In the genomic region with DNA sequence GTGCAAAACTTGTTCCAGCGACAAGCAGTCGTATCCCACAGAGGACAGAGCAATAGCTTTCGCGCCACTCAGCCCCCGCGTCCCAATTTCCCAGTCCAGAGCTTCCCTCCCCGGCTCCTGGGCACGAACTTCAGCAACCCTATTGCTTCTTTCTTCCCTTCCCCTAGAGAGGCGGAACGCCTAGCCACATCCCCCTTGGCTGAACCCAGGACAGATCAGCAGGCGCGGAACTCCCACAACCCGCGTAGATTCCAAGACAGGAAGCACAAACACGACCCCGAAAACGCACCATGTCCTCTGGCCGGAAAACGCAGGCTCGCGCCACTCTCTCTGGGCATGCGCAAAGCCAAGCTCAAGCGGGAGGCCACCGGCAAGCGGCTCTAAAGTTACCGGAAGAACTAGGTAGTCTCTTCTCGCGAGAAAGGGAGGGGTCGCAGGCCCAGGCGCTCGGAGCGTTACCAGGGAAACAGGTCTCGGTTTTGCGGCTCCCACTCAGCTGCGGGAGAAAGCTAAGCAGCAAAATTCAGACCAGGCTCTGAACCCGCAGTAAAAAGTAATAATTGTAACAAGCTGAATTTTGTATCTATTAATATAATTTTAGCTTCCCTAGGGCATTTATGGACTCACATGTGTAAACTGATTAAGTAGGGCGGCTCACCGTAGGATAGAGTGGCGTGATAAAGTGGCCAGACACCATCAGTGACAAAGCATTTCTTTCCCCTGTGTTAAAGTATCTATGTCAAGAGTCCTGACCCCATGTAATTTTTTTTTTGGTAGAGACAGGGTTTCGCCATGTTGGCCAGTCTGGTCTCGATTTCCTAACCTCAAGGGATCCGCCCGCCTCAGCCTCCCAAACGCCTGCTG, we compare ENCODE assay signal across 8 cellular contexts. TPM values are rescaled to one million over a fixed set of nuclear protein-coding genes. Genes with fewer than 3 reads are reported as not detected.
DNase-seq lines count a peak whose midpoint lies in the region; ATAC-seq lines count a peak whose summit lies in the region.

A gene (minus strand): TSS at position 323 of the 864 bp plus-strand sequence. CDS start 31 bp downstream, at position 292.

- DNase-seq in C1 segment of cervical spinal cord (lab: John Stamatoyannopoulos, UW) (peak; percentile 72 to 95 (median 92)), NCI-H748 treated with DMSO at 0.1 percent for 48 hours (lab: John Stamatoyannopoulos, UW) (peak; percentile 96), left lobe of liver (ENCODE audit: low spot score) (peak; percentile 95)
- peak; percentile 82 to 97 for DNase-seq in activated CD4-positive, alpha-beta T cell treated with anti-CD3 and anti-CD28 coated beads, Interleukin-2, amount 50 U/mL, for 24 hours (ENCODE audit: low read depth in 1 of 2, low spot score in 1 of 2)
- peak; percentile 92 for DNase-seq in stimulated activated CD4-positive, alpha-beta T cell treated with anti-CD3 and anti-CD28 coated beads, Interleukin-2, amount 100 ng/mL, for 4 hours (ENCODE audit: low read depth)

- peak within 1 kb of the TSS; percentile 96 for H3K4me3 Mint-ChIP-seq in dendritic cell treated with granulocyte-macrophage colony-stimulating factor and Interleukin-4, amounts not matched to agents 40 ng/mL and 50 ng/mL, for 4 days

- ATAC-seq in GM19372 (IDR thresholded peaks at IDR 0.05; ENCODE audit: low read depth, unreplicated experiment) (peak; percentile 96), HG03558 (IDR thresholded peaks at IDR 0.05; ENCODE audit: extremely low read depth, unreplicated experiment) (peak; percentile 93), left lobe of liver (peak; percentile 98)

- intact Hi-C loops in dendritic cell treated with granulocyte-macrophage colony-stimulating factor and Interleukin-4, amounts not matched to agents 40 ng/mL and 50 ng/mL, for 4 days (cut with micrococcal nuclease), result loop anchor here (2.0 kb wide), 3 partner anchors 135 to 463 kb away; a partner anchor contains a TSS

- H3K4me1 Mint-ChIP-seq in dendritic cell treated with granulocyte-macrophage colony-stimulating factor and Interleukin-4, amounts not matched to agents 40 ng/mL and 50 ng/mL, for 4 days (ENCODE audit: low read depth), result peaks cover 5% of the 10 kb centered on the region

- no peaks in the 10 kb centered on the region for H3K9me3 Mint-ChIP-seq in dendritic cell treated with granulocyte-macrophage colony-stimulating factor and Interleukin-4, amounts not matched to agents 40 ng/mL and 50 ng/mL, for 4 days

- peaks cover 40% of the 10 kb centered on the region for H3K36me3 Mint-ChIP-seq in dendritic cell treated with granulocyte-macrophage colony-stimulating factor and Interleukin-4, amounts not matched to agents 40 ng/mL and 50 ng/mL, for 4 days (ENCODE audit: low read depth)

- H3K27me3 Mint-ChIP-seq in dendritic cell treated with granulocyte-macrophage colony-stimulating factor and Interleukin-4, amounts not matched to agents 40 ng/mL and 50 ng/mL, for 4 days, result no peaks in the 10 kb centered on the region

- H3K27ac Mint-ChIP-seq in dendritic cell treated with granulocyte-macrophage colony-stimulating factor and Interleukin-4, amounts not matched to agents 40 ng/mL and 50 ng/mL, for 4 days, result peak within 1 kb of the TSS; percentile 93

RNA-seq across cellular contexts. Expression of the gene that starts here (rescaled TPM):
- total RNA-seq in left lobe of liver, result 7.5 TPM

Comparison
In these comparisons a context has a peak if more than half of its experiments do, and no peak if none do; other contexts are left out.
1. Peak in every context shown above with its lines: DNase-seq and ATAC-seq.